26 cellular contexts compared by ENCODE assay signal in the genomic region with DNA sequence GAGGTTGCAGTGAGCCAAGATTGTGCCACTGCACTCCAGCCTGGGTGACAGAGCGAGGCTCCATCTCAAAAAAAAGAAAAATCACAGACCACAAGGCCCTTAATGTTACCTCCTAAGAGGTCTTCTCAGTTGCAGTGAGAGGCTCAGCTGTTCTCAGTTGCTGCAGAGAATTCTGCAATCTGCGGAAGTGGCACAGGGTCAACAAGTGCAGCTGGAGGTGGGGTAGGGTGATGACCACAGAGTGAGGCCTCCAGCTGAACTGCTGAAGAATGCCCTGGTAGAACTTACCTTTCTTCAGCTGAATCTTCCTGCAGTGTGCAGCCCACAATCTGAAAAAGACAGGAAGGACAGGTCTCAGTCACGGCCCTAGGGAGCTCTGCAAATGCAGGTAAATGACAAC. TPM values are rescaled to one million over a fixed set of nuclear protein-coding genes. Genes with fewer than 3 reads are reported as not detected.
"Had no signal": no experiment of that assay in that cellular context is flagged by ENCODE, and none has a peak within 500 bp of the region (broad histone marks: within the 10 kb centered on the region; RNA-seq: fewer than 3 reads in every experiment).

No MANE protein-coding gene starts in this region.

- H3K4me1 ChIP-seq: Peyer's patch, SJSA1 had no signal

- H3K4me3 Mint-ChIP-seq: activated B cell treated with CpG ODN at 0.5 μM for 24 hours; activated CD4-positive, alpha-beta T cell treated with anti-CD3 and anti-CD28 coated beads, Interleukin-2, amount 10 ng/mL, durations not matched to agents 24 days and 14 days; activated CD8-positive, alpha-beta memory T cell treated with anti-CD3 and anti-CD28 coated beads, Interleukin-2, amount 10 ng/mL, durations not matched to agents 7 days and 5 days; activated T-cell treated with anti-CD3 and anti-CD28 coated beads, Interleukin-2, amount 50 U/mL, for 24 hours; activated T-helper 1 cell treated with anti-CD3 and anti-CD28 coated beads, Interleukin-12 subunit alpha, Interleukin-12 subunit beta, Interleukin-2, Interleukin-4 antibody, amounts not matched to agents 30 ng/mL and 10 ng/mL and 1 ng/mL, durations not matched to agents 14 hours and 24 hours and 36 hours; brain; T-helper 1 cell treated with Interleukin-12 subunit alpha and Interleukin-12 subunit beta and Interleukin-4 antibody, amounts not matched to agents 30 μg/mL and 1 μg/mL, for 36 hours had no signal

- H3K4me3 ChIP-seq: Peyer's patch, SJSA1 had no signal

- H3K27me3 Mint-ChIP-seq: activated B cell treated with CpG ODN at 0.5 μM for 24 hours; activated CD4-positive, alpha-beta T cell treated with anti-CD3 and anti-CD28 coated beads, Interleukin-2, amount 10 ng/mL, durations not matched to agents 24 days and 14 days; activated T-cell treated with anti-CD3 and anti-CD28 coated beads, Interleukin-2, amount 50 U/mL, for 24 hours had no signal

- H3K9me3 Mint-ChIP-seq: activated B cell treated with CpG ODN at 0.5 μM for 24 hours; activated CD4-positive, alpha-beta T cell treated with anti-CD3 and anti-CD28 coated beads, Interleukin-2, amount 10 ng/mL, durations not matched to agents 24 days and 14 days; activated naive CD4-positive, alpha-beta T cell treated with anti-CD3 and anti-CD28 coated beads, Interleukin-2, amount 50 U/mL, for 72 hours; activated T-cell treated with anti-CD3 and anti-CD28 coated beads, Interleukin-2, amount 50 U/mL, for 24 hours; activated T-helper 1 cell treated with anti-CD3 and anti-CD28 coated beads, Interleukin-12 subunit alpha, Interleukin-12 subunit beta, Interleukin-2, Interleukin-4 antibody, amounts not matched to agents 30 ng/mL and 10 ng/mL and 1 ng/mL, durations not matched to agents 14 hours and 24 hours and 36 hours; brain; T-helper 1 cell treated with Interleukin-12 subunit alpha and Interleukin-12 subunit beta and Interleukin-4 antibody, amounts not matched to agents 30 μg/mL and 1 μg/mL, for 36 hours had no signal

- H3K27me3 ChIP-seq: Peyer's patch, SJSA1 had no signal

- H3K27ac Mint-ChIP-seq: activated B cell treated with CpG ODN at 0.5 μM for 24 hours; activated CD4-positive, alpha-beta T cell treated with anti-CD3 and anti-CD28 coated beads, Interleukin-2, amount 10 ng/mL, durations not matched to agents 24 days and 14 days; activated CD8-positive, alpha-beta memory T cell treated with anti-CD3 and anti-CD28 coated beads, Interleukin-2, amount 10 ng/mL, durations not matched to agents 7 days and 5 days; activated naive CD4-positive, alpha-beta T cell treated with anti-CD3 and anti-CD28 coated beads, Interleukin-2, amount 50 U/mL, for 72 hours; activated T-cell treated with anti-CD3 and anti-CD28 coated beads, Interleukin-2, amount 50 U/mL, for 24 hours; activated T-helper 1 cell treated with anti-CD3 and anti-CD28 coated beads, Interleukin-12 subunit alpha, Interleukin-12 subunit beta, Interleukin-2, Interleukin-4 antibody, amounts not matched to agents 30 ng/mL and 10 ng/mL and 1 ng/mL, durations not matched to agents 14 hours and 24 hours and 36 hours; T-helper 1 cell treated with Interleukin-12 subunit alpha and Interleukin-12 subunit beta and Interleukin-4 antibody, amounts not matched to agents 30 μg/mL and 1 μg/mL, for 36 hours had no signal

- H3K9me3 ChIP-seq: Peyer's patch, SJSA1 had no signal

- DNase-seq: activated B cell treated with CpG ODN at 0.5 μM for 24 hours; activated CD4-positive, alpha-beta T cell treated with anti-CD3 and anti-CD28 coated beads for 1 hour; activated CD4-positive, alpha-beta T cell treated with anti-CD3 and anti-CD28 coated beads, Interleukin-2, amount 10 ng/mL, durations not matched to agents 24 days and 14 days; activated CD4-positive, alpha-beta T cell treated with anti-CD3 and anti-CD28 coated beads, Interleukin-2, amount 50 U/mL, for 48 hours; activated CD8-positive, alpha-beta memory T cell treated with anti-CD3 and anti-CD28 coated beads, Interleukin-2, amount 10 ng/mL, durations not matched to agents 7 days and 5 days; activated effector memory CD4-positive, alpha-beta T cell treated with Interleukin-2 at 50 U/mL for 16 hours; activated naive CD4-positive, alpha-beta T cell; activated T-cell treated with anti-CD3 and anti-CD28 coated beads, Interleukin-2, amount 50 U/mL, for 24 hours; amygdala; cerebellar nuclear complex; MM.1S; NCI-H1105; NCI-H1436; NCI-H1694 treated with DMSO at 0.1 percent for 48 hours; NCI-H2029 treated with DMSO at 0.1 percent for 48 hours; NCI-H446; NCI-H524; Peyer's patch; SHP77; T1000 had no signal

- H3K27ac ChIP-seq: Peyer's patch, RWPE1, SJSA1 had no signal

- H3K4me1 Mint-ChIP-seq: brain had no signal

- ATAC-seq: activated CD8-positive, alpha-beta memory T cell treated with anti-CD3 and anti-CD28 coated beads, Interleukin-2, amount 10 ng/mL, durations not matched to agents 7 days and 5 days; activated naive CD4-positive, alpha-beta T cell treated with anti-CD3 and anti-CD28 coated beads, Interleukin-2, amount 50 U/mL, for 72 hours had no signal

RNA-seq across cellular contexts. Expression of gene CCR10, which starts 26.9 kb away (rescaled TPM):
- total RNA-seq: SJSA1 had no signal
